In the genomic region with DNA sequence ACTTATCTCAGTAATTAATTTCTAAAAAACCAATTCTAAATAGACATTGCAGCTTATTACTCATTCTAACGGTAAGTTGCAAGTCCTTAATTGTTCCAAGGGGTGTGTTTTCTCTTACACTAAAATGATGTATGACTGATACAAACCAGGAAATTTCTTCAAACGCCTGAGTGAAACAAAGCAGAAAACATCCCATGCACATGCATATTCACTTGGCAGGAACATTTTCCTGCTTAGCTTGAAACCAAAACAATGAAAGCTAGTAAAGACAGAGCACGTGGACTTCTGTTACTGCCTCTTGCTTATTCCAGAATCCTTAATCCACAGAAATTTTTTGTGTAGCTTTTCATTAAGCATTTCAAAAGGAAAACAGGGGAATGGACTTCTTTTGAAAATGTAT, we compare ENCODE assay signal across 23 cellular contexts.
DNase-seq lines count a peak whose midpoint lies in the region; ATAC-seq and TF ChIP-seq lines count a peak whose summit lies in the region.
"Had no signal": no experiment of that assay in that cellular context is flagged by ENCODE, and none has a peak within 500 bp of the region (broad histone marks: within the 10 kb centered on the region; RNA-seq: fewer than 3 reads in every experiment).

No MANE protein-coding gene starts in this region.

- H2AFZ ChIP-seq in PC-9, result no peak overlapping the region

- POLR2A ChIA-PET in PC-9 (lab: Charles Lee; ENCODE audit: unreplicated experiment), result no interaction called here

- H3K36me3 Mint-ChIP-seq in HFFc6 (ENCODE audit: low read depth) (no peaks in the 10 kb centered on the region), CD14-positive monocyte (no peaks in the 10 kb centered on the region)
- H3K36me3 Mint-ChIP-seq: mesothelial cell of epicardium had no signal

- H3K79me2 ChIP-seq in PC-9 (ENCODE audit: low read depth), result no peaks in the 10 kb centered on the region

- H3K36me3 ChIP-seq in adipocyte (ENCODE audit: control insufficient read depth, insufficient read depth, low read length, severe bottlenecking) (no peaks in the 10 kb centered on the region), PC-9 (ENCODE audit: low read depth) (no peaks in the 10 kb centered on the region), heart right ventricle (no peaks in the 10 kb centered on the region)
- H3K36me3 ChIP-seq: BLaER1, cardiac muscle cell, upper lobe of right lung had no signal

- H3K4me1 ChIP-seq in adipocyte (ENCODE audit: control insufficient read depth, insufficient read depth, low read length), result peaks cover 6% of the 10 kb centered on the region
- H3K4me1 ChIP-seq in PC-9 (replicated peaks; ENCODE audit: insufficient read depth), result no peaks in the 10 kb centered on the region
- H3K4me1 ChIP-seq in heart right ventricle, result peaks cover 0 to 7% (median 0%) of the 10 kb centered on the region in 9 donors
- H3K4me1 ChIP-seq: BLaER1, foreskin keratinocyte, psoas muscle, upper lobe of right lung had no signal

- H3K9ac ChIP-seq in adipocyte (ENCODE audit: low read length), result no peak overlapping the region
- H3K9ac ChIP-seq: BLaER1 had no signal

- H3K4me1 Mint-ChIP-seq in HFFc6 (ENCODE audit: low read depth) (no peaks in the 10 kb centered on the region), CD14-positive monocyte (no peaks in the 10 kb centered on the region)

- no peak overlapping the region for H3K4me2 ChIP-seq in PC-9
- H3K4me2 ChIP-seq: BLaER1 had no signal

- H3F3A ChIP-seq in PC-9 (ENCODE audit: insufficient read depth, low read depth), result no peaks in the 10 kb centered on the region

- CTCF ChIA-PET in PC-9 (lab: Charles Lee), result no interaction called here

- no peak overlapping the region for H3K27ac Mint-ChIP-seq in HFFc6
- H3K27ac Mint-ChIP-seq in CD14-positive monocyte, result no peak overlapping the region
- H3K27ac Mint-ChIP-seq: activated naive CD8-positive, alpha-beta T cell; nephron progenitor cell had no signal

- DNase-seq in AG08395 (ENCODE audit: low spot score) (peak; percentile 20), adipocyte (ENCODE audit: low read depth) (peak; percentile 27), epithelial cell of esophagus (ENCODE audit: low read depth) (peak; percentile 57), kidney tubule cell (ENCODE audit: low spot score) (peak; percentile 1), HFFc6 (no peak), PC-9 (no peak), CD14-positive monocyte (ENCODE audit: low spot score) (no peak), heart right ventricle (no peak)
- DNase-seq: 8988T; Calu3; HCEC 1CT; kidney glomerular epithelial cell; NCI-H1694 treated with DMSO at 0.1 percent for 48 hours; NCI-H226; nephron progenitor cell; psoas muscle; stimulated activated CD4-positive, alpha-beta T cell treated with anti-CD3 and anti-CD28 coated beads, Interleukin-4, amount 100 ng/mL, for 24 hours; upper lobe of right lung had no signal

- H3K27me3 Mint-ChIP-seq in HFFc6 (ENCODE audit: insufficient read depth) (no peaks in the 10 kb centered on the region), CD14-positive monocyte (ENCODE audit: low read depth in 3 of 3) (peaks cover 0 to 4% (median 0%) of the 10 kb centered on the region in 3 donors)
- H3K27me3 Mint-ChIP-seq: activated naive CD8-positive, alpha-beta T cell had no signal

- 0 out of 2 replicates have a peak, but pooled peaks cover 5% of the 10 kb centered on the region for H3K9me2 ChIP-seq in PC-9 (ENCODE audit: insufficient read depth)

- TF ChIP-seq CTCF in epithelial cell of esophagus (IDR thresholded peaks at IDR 0.05; ENCODE audit: insufficient read depth, low read depth, low read length, missing control alignments), result no peak
- no peak for TF ChIP-seq CTCF in HFFc6 (IDR thresholded peaks at IDR 0.05)
- no peak for TF ChIP-seq CTCF in PC-9 (conservative IDR thresholded peaks at IDR 0.05)
- no peak for TF ChIP-seq CTCF in CD14-positive monocyte (IDR thresholded peaks at IDR 0.05)
- no peak for TF ChIP-seq CTCF in heart right ventricle (IDR thresholded peaks at IDR 0.05)

- H3K4me3 Mint-ChIP-seq in HFFc6, result no peak overlapping the region
- H3K4me3 Mint-ChIP-seq in CD14-positive monocyte, result no peak overlapping the region
- H3K4me3 Mint-ChIP-seq: activated naive CD8-positive, alpha-beta T cell; mesothelial cell of epicardium; nephron progenitor cell had no signal

- no TSS peak for BruUV-seq in PC-9 (replicated peaks; lab: Mats Ljungman, UMichigan)

- WGBS in heart right ventricle, 2 donors, result 30 to 35% methylated on average over 3 of the region's 3 CpGs

- no peaks in the 10 kb centered on the region for H4K20me1 ChIP-seq in PC-9 (ENCODE audit: insufficient read depth)
- H4K20me1 ChIP-seq: BLaER1 had no signal

- H3K9me3 Mint-ChIP-seq in HFFc6 (peaks cover 6% of the 10 kb centered on the region; the same call in 1 of the 2 replicates), CD14-positive monocyte (peaks cover 0 to 7% (median 0%) of the 10 kb centered on the region in 7 donors)

- no peaks in the 10 kb centered on the region for H3K9me3 ChIP-seq in adipocyte (ENCODE audit: control insufficient read depth, low read length)
- H3K9me3 ChIP-seq in PC-9 (ENCODE audit: insufficient read depth, low read depth), result no peaks in the 10 kb centered on the region
- peaks cover 0 to under 1% (median 0%) of the 10 kb centered on the region in 11 donors for H3K9me3 ChIP-seq in heart right ventricle
- H3K9me3 ChIP-seq: psoas muscle, upper lobe of right lung had no signal

- H3K27ac ChIP-seq in PC-9 (no peak overlapping the region), heart right ventricle (no peak overlapping the region)
- H3K27ac ChIP-seq: BLaER1, cardiac muscle cell, foreskin keratinocyte, psoas muscle, upper lobe of right lung had no signal

- H3K4me3 ChIP-seq in adipocyte (ENCODE audit: low read length), result no peak overlapping the region
- no peak overlapping the region for H3K4me3 ChIP-seq in epithelial cell of esophagus (ENCODE audit: low read length)
- H3K4me3 ChIP-seq in PC-9, result no peak overlapping the region
- H3K4me3 ChIP-seq in heart right ventricle, result no peak overlapping the region
- H3K4me3 ChIP-seq: BLaER1, cardiac muscle cell, psoas muscle, upper lobe of right lung had no signal

- intact Hi-C loops in PC-9 (cut with micrococcal nuclease; ENCODE audit: unreplicated experiment), result no loop called here
- intact Hi-C loops in CD14-positive monocyte (cut with micrococcal nuclease), result no loop called here
- intact Hi-C loops in heart right ventricle (cut with DNase I), result no loop called here

- H3K27me3 ChIP-seq in adipocyte (replicated peaks; ENCODE audit: control insufficient read depth, insufficient read depth, low read length) (no peaks in the 10 kb centered on the region), PC-9 (ENCODE audit: insufficient read depth, low read depth) (no peaks in the 10 kb centered on the region), heart right ventricle (no peaks in the 10 kb centered on the region)
- H3K27me3 ChIP-seq: BLaER1, cardiac muscle cell, foreskin keratinocyte, upper lobe of right lung had no signal

- no peak for ATAC-seq in heart right ventricle
- ATAC-seq: foreskin keratinocyte, psoas muscle, upper lobe of right lung had no signal

Comparison
In these comparisons a context has a peak if more than half of its experiments do, and no peak if none do; other contexts are left out.
1. DNase-seq: peak in AG08395 (single experiment), adipocyte (single experiment), epithelial cell of esophagus (single experiment) and kidney tubule cell (single experiment); none in HFFc6 (single experiment), PC-9 (0 of 2), CD14-positive monocyte (single experiment) and heart right ventricle (0 of 2).